In the genomic region with DNA sequence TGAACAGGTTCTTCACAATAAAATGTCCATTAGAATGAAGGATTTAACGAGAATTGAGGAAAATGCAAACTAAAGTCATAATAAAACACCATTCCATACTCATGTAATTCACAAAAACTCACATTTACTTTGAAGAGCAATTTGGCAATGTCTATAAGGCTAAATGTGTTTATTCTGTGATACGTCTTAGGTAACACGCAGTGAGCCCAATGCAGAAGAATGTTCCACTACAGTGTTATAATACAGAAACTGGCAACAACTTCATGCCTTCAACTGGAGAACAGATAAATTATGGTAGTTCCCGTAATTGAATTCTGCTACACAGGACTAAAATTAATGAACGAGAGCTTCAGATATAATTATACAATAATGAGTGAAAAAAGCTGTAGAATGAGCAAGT, we compare ENCODE assay signal across 26 cellular contexts. TPM values are rescaled to one million over a fixed set of nuclear protein-coding genes. Genes with fewer than 3 reads are reported as not detected.
A peak's percentile ranks its signal among the peaks of the same experiment; 100 is the strongest.
DNase-seq lines count a peak whose midpoint lies in the region; ATAC-seq and TF ChIP-seq lines count a peak whose summit lies in the region.
"Had no signal": no experiment of that assay in that cellular context is flagged by ENCODE, and none has a peak within 500 bp of the region (broad histone marks: within the 10 kb centered on the region; RNA-seq: fewer than 3 reads in every experiment).

No MANE protein-coding gene starts in this region.

- peaks cover 7 to 87% of the 10 kb centered on the region in 2 donors for H3K36me3 ChIP-seq in gastroesophageal sphincter
- peaks cover 11 to 91% (median 42%) of the 10 kb centered on the region in 4 donors for H3K36me3 ChIP-seq in upper lobe of left lung

- WGBS in gastroesophageal sphincter (ENCODE audit: low coverage in 1 of 2), 2 donors: 41 to 44% methylated on average over 4 to 5 of the region's 5 CpGs
- WGBS in upper lobe of left lung, 2 donors: 93 to 95% methylated on average over 5 of the region's 5 CpGs

- no peaks in the 10 kb centered on the region for H3K9me3 Mint-ChIP-seq in activated T-cell treated with anti-CD3 and anti-CD28 coated beads, Interleukin-2, amount 50 U/mL, for 72 hours
- H3K9me3 Mint-ChIP-seq in stimulated activated naive B cell treated with anti-CD40 and anti-IgM and Interleukin-4, amounts not matched to agents 10 μg/mL and 1 μg/mL and 100 μg/mL, for 72 hours: no peaks in the 10 kb centered on the region
- H3K9me3 Mint-ChIP-seq: CD4-positive, CD25-positive, alpha-beta regulatory T cell; GM23338; H9; HFFc6; IgD-negative memory B cell had no signal

- peaks cover 7% of the 10 kb centered on the region for H3K4me1 Mint-ChIP-seq in activated T-cell treated with anti-CD3 and anti-CD28 coated beads, Interleukin-2, amount 50 U/mL, for 72 hours (ENCODE audit: low read depth)
- peaks cover 2% of the 10 kb centered on the region for H3K4me1 Mint-ChIP-seq in T-helper 17 cell
- H3K4me1 Mint-ChIP-seq in stimulated activated naive B cell treated with anti-CD40 and anti-IgM and Interleukin-4, amounts not matched to agents 10 μg/mL and 1 μg/mL and 100 μg/mL, for 72 hours: no peaks in the 10 kb centered on the region
- H3K4me1 Mint-ChIP-seq: GM23338, H9, IgD-negative memory B cell had no signal

- no peak overlapping the region for H3K4me3 Mint-ChIP-seq in activated T-cell treated with anti-CD3 and anti-CD28 coated beads, Interleukin-2, amount 50 U/mL, for 72 hours
- no peak overlapping the region for H3K4me3 Mint-ChIP-seq in T-helper 17 cell
- H3K4me3 Mint-ChIP-seq in stimulated activated naive B cell treated with anti-CD40 and anti-IgM and Interleukin-4, amounts not matched to agents 10 μg/mL and 1 μg/mL and 100 μg/mL, for 72 hours: no peak overlapping the region
- H3K4me3 Mint-ChIP-seq: CD4-positive, CD25-positive, alpha-beta regulatory T cell; GM23338; H9; HFFc6; IgD-negative memory B cell had no signal

- H3K4me1 ChIP-seq in gastroesophageal sphincter (peaks cover 0 to 31% (median 8%) of the 10 kb centered on the region in 3 donors), upper lobe of left lung (no peaks in the 10 kb centered on the region)
- H3K4me1 ChIP-seq: BLaER1, SJCRH30 had no signal

- peaks cover 0 to 16% of the 10 kb centered on the region in 2 donors for H3K36me3 Mint-ChIP-seq in activated T-cell treated with anti-CD3 and anti-CD28 coated beads, Interleukin-2, amount 50 U/mL, for 72 hours (ENCODE audit: insufficient read depth in 2 of 2)
- peaks cover 2% of the 10 kb centered on the region for H3K36me3 Mint-ChIP-seq in T-helper 17 cell (ENCODE audit: low read depth)
- peaks cover 30 to 40% of the 10 kb centered on the region in 2 donors for H3K36me3 Mint-ChIP-seq in stimulated activated naive B cell treated with anti-CD40 and anti-IgM and Interleukin-4, amounts not matched to agents 10 μg/mL and 1 μg/mL and 100 μg/mL, for 72 hours

- no peak for TF ChIP-seq POLR2A in gastroesophageal sphincter (IDR thresholded peaks at IDR 0.05)
- no peak for TF ChIP-seq POLR2A in upper lobe of left lung (IDR thresholded peaks at IDR 0.05)

- H3K9me3 ChIP-seq in T-helper 17 cell (ENCODE audit: control insufficient read depth, low read length, poor library complexity, severe bottlenecking): no peaks in the 10 kb centered on the region
- no peaks in the 10 kb centered on the region for H3K9me3 ChIP-seq in gastroesophageal sphincter
- no peaks in the 10 kb centered on the region for H3K9me3 ChIP-seq in upper lobe of left lung
- H3K9me3 ChIP-seq: BLaER1, SJCRH30 had no signal

- H3K27ac Mint-ChIP-seq in activated T-cell treated with anti-CD3 and anti-CD28 coated beads, Interleukin-2, amount 50 U/mL, for 72 hours: peak overlapping the region; percentile 85
- H3K27ac Mint-ChIP-seq in T-helper 17 cell: peak overlapping the region; percentile 9
- peak overlapping the region; percentile 5 for H3K27ac Mint-ChIP-seq in stimulated activated naive B cell treated with anti-CD40 and anti-IgM and Interleukin-4, amounts not matched to agents 10 μg/mL and 1 μg/mL and 100 μg/mL, for 72 hours
- H3K27ac Mint-ChIP-seq: CD4-positive, CD25-positive, alpha-beta regulatory T cell; GM23338; H9; HFFc6; IgD-negative memory B cell had no signal

- H3K27me3 Mint-ChIP-seq in activated T-cell treated with anti-CD3 and anti-CD28 coated beads, Interleukin-2, amount 50 U/mL, for 72 hours (ENCODE audit: low read depth): no peaks in the 10 kb centered on the region
- no peaks in the 10 kb centered on the region for H3K27me3 Mint-ChIP-seq in T-helper 17 cell
- no peaks in the 10 kb centered on the region for H3K27me3 Mint-ChIP-seq in stimulated activated naive B cell treated with anti-CD40 and anti-IgM and Interleukin-4, amounts not matched to agents 10 μg/mL and 1 μg/mL and 100 μg/mL, for 72 hours
- H3K27me3 Mint-ChIP-seq: CD4-positive, CD25-positive, alpha-beta regulatory T cell; IgD-negative memory B cell had no signal

- no peak for ATAC-seq in activated T-cell treated with anti-CD3 and anti-CD28 coated beads, Interleukin-2, amount 50 U/mL, for 72 hours (replicated peaks in 1 of 2)
- ATAC-seq in T-helper 17 cell (no peak), gastroesophageal sphincter (peak; percentile 74), upper lobe of left lung (ENCODE audit: low FRiP score in 2 of 2) (no peak), GM19324 (IDR thresholded peaks at IDR 0.05; ENCODE audit: low FRiP score, unreplicated experiment) (no peak), HG02588 (IDR thresholded peaks at IDR 0.05; ENCODE audit: unreplicated experiment) (no peak)
- ATAC-seq in stimulated activated naive B cell treated with anti-CD40 and anti-IgM and Interleukin-4, amounts not matched to agents 10 μg/mL and 1 μg/mL and 100 μg/mL, for 72 hours (replicated peaks): no peak
- ATAC-seq: GM23338, PC-3 had no signal

- no peak for TF ChIP-seq EP300 in gastroesophageal sphincter (IDR thresholded peaks at IDR 0.05)
- no peak for TF ChIP-seq EP300 in upper lobe of left lung (IDR thresholded peaks at IDR 0.05)

- no peak for TF ChIP-seq CTCF in gastroesophageal sphincter (IDR thresholded peaks at IDR 0.05)
- no peak for TF ChIP-seq CTCF in upper lobe of left lung (IDR thresholded peaks at IDR 0.05)

- no peak for DNase-seq in activated T-cell treated with anti-CD3 and anti-CD28 coated beads, Interleukin-2, amount 50 U/mL, for 72 hours
- DNase-seq in activated T-cell treated with anti-CD3 and anti-CD28 coated beads for 4 hours: no peak
- no peak for DNase-seq in T-helper 17 cell
- DNase-seq in stimulated activated naive B cell treated with anti-CD40 and anti-IgM and Interleukin-4, amounts not matched to agents 10 μg/mL and 1 μg/mL and 100 μg/mL, for 72 hours: no peak
- DNase-seq in upper lobe of left lung: no peak
- DNase-seq: 8988T; CD4-positive, CD25-positive, alpha-beta regulatory T cell; H9; HFFc6; NCI-H1048; NCI-H1417; NCI-H1694; NCI-H2029 treated with DMSO at 0.1 percent for 48 hours; NCI-H446 treated with DMSO at 0.1 percent for 48 hours; NCI-H526; NCI-H82; NK-92 treated with Interleukin-12 subunit alpha and Interleukin-12 subunit beta, amount 100 ng/mL, for 24 hours; PC-3; SJCRH30 had no signal

- H3K27me3 ChIP-seq in gastroesophageal sphincter (no peaks in the 10 kb centered on the region), upper lobe of left lung (no peaks in the 10 kb centered on the region)
- H3K27me3 ChIP-seq: BLaER1, SJCRH30 had no signal

- H3K4me3 ChIP-seq in gastroesophageal sphincter: no peak overlapping the region
- no peak overlapping the region for H3K4me3 ChIP-seq in upper lobe of left lung
- H3K4me3 ChIP-seq: BLaER1, GM23338, SJCRH30 had no signal

- H3K27ac ChIP-seq in gastroesophageal sphincter (peak overlapping the region; percentile 65 to 76 (median 75)), upper lobe of left lung (no peak overlapping the region)
- H3K27ac ChIP-seq: BLaER1, HL-60, SJCRH30 had no signal

RNA-seq across cellular contexts. Expression of a gene that starts 17.4 kb away (rescaled TPM):
- total RNA-seq in activated T-cell treated with anti-CD3 and anti-CD28 coated beads, Interleukin-2, amount 50 U/mL, for 72 hours: 100 to 1,000 TPM in 1 of 2 donors, 10 to 100 TPM in 1; 91.0 to 105 TPM
- total RNA-seq in T-helper 17 cell: 10 to 100 TPM; 39.5 to 45.9 TPM
- 100 to 1,000 TPM; 299 to 529 (median 465) TPM for total RNA-seq in gastroesophageal sphincter
- total RNA-seq in upper lobe of left lung: 100 to 1,000 TPM in 3 of 6 donors, 10 to 100 TPM in 3; 46.1 to 188 (median 97.6) TPM

Comparison
In these comparisons a context has a peak if more than half of its experiments do, and no peak if none do; other contexts are left out.
1. H3K27ac Mint-ChIP-seq: peak in every context shown above with its lines; median percentile 85 in activated T-cell treated with anti-CD3 and anti-CD28 coated beads, Interleukin-2, amount 50 U/mL, for 72 hours; 9 in T-helper 17 cell; 5 in stimulated activated naive B cell treated with anti-CD40 and anti-IgM and Interleukin-4, amounts not matched to agents 10 μg/mL and 1 μg/mL and 100 μg/mL, for 72 hours.
2. H3K27ac ChIP-seq: peak in gastroesophageal sphincter (4 of 4); none in upper lobe of left lung (0 of 4).